Comparison of ENCODE assay signal across 8 cellular contexts in the genomic region with DNA sequence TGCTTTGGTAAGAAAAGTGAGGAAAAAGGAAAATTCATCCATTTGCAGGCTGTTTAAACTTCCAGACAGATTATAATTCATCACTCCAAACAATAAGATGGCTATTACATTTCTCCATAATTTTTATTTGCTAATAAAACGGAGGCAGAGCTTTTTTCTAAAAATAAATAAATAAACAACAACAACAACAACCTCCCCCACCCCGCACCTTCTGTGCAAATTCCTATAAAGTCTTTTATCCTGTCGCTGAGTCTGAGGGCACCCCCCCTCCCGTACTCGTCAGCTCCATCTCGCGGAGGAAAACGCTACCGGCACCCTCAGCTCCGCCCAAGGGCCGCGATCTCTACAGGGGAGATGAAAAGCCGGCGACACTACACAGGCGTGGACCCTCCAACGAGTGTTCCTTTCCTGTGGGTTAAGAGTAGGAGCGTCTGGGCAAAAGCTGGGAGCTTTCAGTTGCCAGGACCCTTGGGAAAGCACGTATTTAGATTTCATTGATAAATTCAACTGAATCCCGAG. TPM values are rescaled to one million over a fixed set of nuclear protein-coding genes. Genes with fewer than 3 reads are reported as not detected.
DNase-seq lines count a peak whose midpoint lies in the region; ATAC-seq and TF ChIP-seq lines count a peak whose summit lies in the region.

No MANE protein-coding gene starts in this region.

- POLR2A ChIA-PET in RWPE1 (lab: Yijun Ruan, JAX; ENCODE audit: low non-redundant PET), result interaction anchor here (0.5 to 1.5 kb wide), 5 partner anchors 62 to 725 kb away, joined by 3 to 7 read pairs (median 3); no protein-coding TSS in a partner anchor
- POLR2A ChIA-PET in naive thymus-derived CD4-positive, alpha-beta T cell (lab: Charles Lee), result interaction anchor here (0.6 to 5.3 kb wide), 11 partner anchors 8 to 571 kb away, joined by 3 to 49 read pairs (median 3); partner anchors contain the start of gene RNF7

- H3K36me3 Mint-ChIP-seq in activated T-helper 17 cell treated with anti-CD3 and anti-CD28 coated beads, Interleukin-2, amount 50 U/mL, for 72 hours (ENCODE audit: low read depth), result peaks cover 33% of the 10 kb centered on the region
- H3K36me3 Mint-ChIP-seq in naive thymus-derived CD4-positive, alpha-beta T cell, result no peaks in the 10 kb centered on the region
- H3K36me3 Mint-ChIP-seq in stimulated activated naive B cell treated with anti-CD40 and anti-IgM and Interleukin-4, amounts not matched to agents 10 μg/mL and 1 μg/mL and 100 μg/mL, for 72 hours, result peaks cover 7% of the 10 kb centered on the region in 2 donors

- H3K4me1 Mint-ChIP-seq in activated T-helper 17 cell treated with anti-CD3 and anti-CD28 coated beads, Interleukin-2, amount 50 U/mL, for 72 hours, result peaks cover 14% of the 10 kb centered on the region
- H3K4me1 Mint-ChIP-seq in naive thymus-derived CD4-positive, alpha-beta T cell, result peaks cover 15 to 38% (median 32%) of the 10 kb centered on the region in 7 donors
- H3K4me1 Mint-ChIP-seq in stimulated activated naive B cell treated with anti-CD40 and anti-IgM and Interleukin-4, amounts not matched to agents 10 μg/mL and 1 μg/mL and 100 μg/mL, for 72 hours, result peaks cover 10 to 18% of the 10 kb centered on the region in 2 donors

- no peaks in the 10 kb centered on the region for H3K27me3 Mint-ChIP-seq in activated T-helper 17 cell treated with anti-CD3 and anti-CD28 coated beads, Interleukin-2, amount 50 U/mL, for 72 hours
- H3K27me3 Mint-ChIP-seq in naive thymus-derived CD4-positive, alpha-beta T cell, result no peaks in the 10 kb centered on the region
- no peaks in the 10 kb centered on the region for H3K27me3 Mint-ChIP-seq in stimulated activated naive B cell treated with anti-CD40 and anti-IgM and Interleukin-4, amounts not matched to agents 10 μg/mL and 1 μg/mL and 100 μg/mL, for 72 hours

- peak overlapping the region; percentile 85 for H3K4me3 ChIP-seq in GM23248
- H3K4me3 ChIP-seq in LNCaP clone FGC (ENCODE audit: low read depth, low read length), result peak overlapping the region; percentile 82
- peak overlapping the region; percentile 77 to 94 (median 88) for H3K4me3 ChIP-seq in fibroblast of lung (replicated peaks in 1 of 4; ENCODE audit: control extremely low read depth in 1 of 4, insufficient read depth in 1 of 4, low read depth in 3 of 4, low read length in 4 of 4)
- peak overlapping the region; percentile 82 for H3K4me3 ChIP-seq in naive thymus-derived CD4-positive, alpha-beta T cell (ENCODE audit: low read length)

- peaks cover 12% of the 10 kb centered on the region; the same call in 1 of the 2 replicates for H3F3A ChIP-seq in GM23248 (ENCODE audit: insufficient read depth)

- H3K36me3 ChIP-seq in GM23248 (ENCODE audit: low read depth) (no peaks in the 10 kb centered on the region), fibroblast of lung (ENCODE audit: control insufficient read depth, insufficient read depth, low read length) (no peaks in the 10 kb centered on the region)
- H3K36me3 ChIP-seq in naive thymus-derived CD4-positive, alpha-beta T cell (ENCODE audit: control insufficient read depth in 2 of 3, insufficient read depth in 3 of 3, low read length in 3 of 3), result no peaks in the 10 kb centered on the region

- intact Hi-C loops in naive thymus-derived CD4-positive, alpha-beta T cell (cut with micrococcal nuclease), result loop anchor here (1.0 to 10.0 kb wide), 10 partner anchors 30 to 1127 kb away; partner anchors contain the start of genes RNF7 (in 2 of the 2), TFDP2 (in 2 of the 2), RASA2 (in 1 of the 2) and SLC25A36 (in 1 of the 2)

- H3K9me3 ChIP-seq in GM23248 (ENCODE audit: low read depth) (no peaks in the 10 kb centered on the region), fibroblast of lung (ENCODE audit: control insufficient read depth, insufficient read depth, low read depth, low read length) (no peaks in the 10 kb centered on the region)
- H3K9me3 ChIP-seq in naive thymus-derived CD4-positive, alpha-beta T cell (ENCODE audit: control insufficient read depth in 2 of 3, low read length in 3 of 3), result no peaks in the 10 kb centered on the region

- H4K20me1 ChIP-seq in GM23248 (ENCODE audit: insufficient read depth) (no peaks in the 10 kb centered on the region), fibroblast of lung (ENCODE audit: control insufficient read depth, extremely low read depth, insufficient read depth, low read length) (no peaks in the 10 kb centered on the region)

- H3K27ac ChIP-seq in GM23248, result peak overlapping the region; percentile 97
- peak overlapping the region; percentile 100 for H3K27ac ChIP-seq in RWPE1
- peak overlapping the region; percentile 94 for H3K27ac ChIP-seq in fibroblast of lung (ENCODE audit: insufficient read depth, low read length)
- peak overlapping the region; percentile 98 for H3K27ac ChIP-seq in naive thymus-derived CD4-positive, alpha-beta T cell (ENCODE audit: low read depth, low read length)

- 1% methylated on average over 19 of the region's 19 CpGs for WGBS in GM23248 (ENCODE audit: low coverage in 1 of 2, low lambda C conversion rate in 2 of 2, missing lambda C conversion rate in 2 of 2), 2 experiments

- H3K79me2 ChIP-seq in GM23248 (ENCODE audit: insufficient read depth), result peaks cover 32% of the 10 kb centered on the region
- H3K79me2 ChIP-seq in fibroblast of lung (ENCODE audit: control insufficient read depth, insufficient read depth, low read length), result peaks cover 33% of the 10 kb centered on the region

- H3K27ac Mint-ChIP-seq in activated T-helper 17 cell treated with anti-CD3 and anti-CD28 coated beads, Interleukin-2, amount 50 U/mL, for 72 hours, result peak overlapping the region; percentile 89
- H3K27ac Mint-ChIP-seq in naive thymus-derived CD4-positive, alpha-beta T cell, result peak overlapping the region; percentile 76 to 96 (median 89)
- peak overlapping the region; percentile 98 for H3K27ac Mint-ChIP-seq in stimulated activated naive B cell treated with anti-CD40 and anti-IgM and Interleukin-4, amounts not matched to agents 10 μg/mL and 1 μg/mL and 100 μg/mL, for 72 hours

- H3K9ac ChIP-seq in GM23248 (peak overlapping the region; percentile 93), fibroblast of lung (ENCODE audit: insufficient read depth, low read length) (peak overlapping the region; percentile 88)

- in situ Hi-C loops in GM23248 (cut with MboI), result no loop called here

- H3K4me2 ChIP-seq in GM23248 (ENCODE audit: unreplicated experiment), result peak overlapping the region; percentile 98
- H3K4me2 ChIP-seq in fibroblast of lung (ENCODE audit: extremely low read depth, insufficient read depth, low read length), result peak overlapping the region; percentile 88

- peak; percentile 75 for ATAC-seq in activated T-helper 17 cell treated with anti-CD3 and anti-CD28 coated beads, Interleukin-2, amount 50 U/mL, for 72 hours (replicated peaks)
- ATAC-seq in naive thymus-derived CD4-positive, alpha-beta T cell, result peak; percentile 76
- ATAC-seq in stimulated activated naive B cell treated with anti-CD40 and anti-IgM and Interleukin-4, amounts not matched to agents 10 μg/mL and 1 μg/mL and 100 μg/mL, for 72 hours (replicated peaks), result peak; percentile 65 to 69

- DNase-seq in DMS114 treated with DMSO at 0.1 percent for 48 hours (lab: John Stamatoyannopoulos, UW; ENCODE audit: unreplicated experiment), result peak; percentile 78
- peak; percentile 93 for DNase-seq in GM23248
- no peak for DNase-seq in LNCaP clone FGC (ENCODE audit: low read depth)
- peak; percentile 89 for DNase-seq in RWPE1 (ENCODE audit: low spot score)
- peak; percentile 71 to 76 for DNase-seq in fibroblast of lung (ENCODE audit: low read depth in 2 of 2)
- peak; percentile 58 to 81 (median 77) for DNase-seq in naive thymus-derived CD4-positive, alpha-beta T cell
- DNase-seq in stimulated activated naive B cell treated with anti-CD40 and anti-IgM and Interleukin-4, amounts not matched to agents 10 μg/mL and 1 μg/mL and 100 μg/mL, for 72 hours, result peak; percentile 76

- CTCF ChIA-PET in RWPE1 (lab: Yijun Ruan, JAX), result interaction anchor here (0.5 to 2.7 kb wide), 20 partner anchors 11 to 417 kb away, joined by 3 to 37 read pairs (median 4); partner anchors contain the start of gene RNF7
- CTCF ChIA-PET in naive thymus-derived CD4-positive, alpha-beta T cell (lab: Charles Lee), result interaction anchor here (0.6 to 3.6 kb wide), 18 partner anchors 8 to 637 kb away, joined by 3 to 39 read pairs (median 4); partner anchors contain the start of gene RNF7

- H2AFZ ChIP-seq in GM23248 (peak overlapping the region; percentile 100), fibroblast of lung (ENCODE audit: low read length) (peak overlapping the region; percentile 97)

- H3K4me1 ChIP-seq in GM23248 (ENCODE audit: insufficient read depth) (peaks cover 19% of the 10 kb centered on the region), fibroblast of lung (ENCODE audit: control insufficient read depth, extremely low read depth, insufficient read depth, low read length) (peaks cover 4% of the 10 kb centered on the region)
- H3K4me1 ChIP-seq in naive thymus-derived CD4-positive, alpha-beta T cell (ENCODE audit: control insufficient read depth in 2 of 2, insufficient read depth in 2 of 2, low read length in 2 of 2), result peaks cover 0 to 28% of the 10 kb centered on the region in 2 donors

- TF ChIP-seq CTCF in LNCaP clone FGC (IDR thresholded peaks at IDR 0.05; ENCODE audit: control insufficient read depth, extremely low read depth, insufficient read depth) (peak; percentile 85), RWPE1 (conservative IDR thresholded peaks at IDR 0.05; ENCODE audit: low read depth) (peak; percentile 94), fibroblast of lung (conservative IDR thresholded peaks at IDR 0.05 in 1 of 2, IDR thresholded peaks at IDR 0.05 in 1 of 2; ENCODE audit: low read depth in 1 of 2, low read length in 2 of 2) (peak; percentile 85 to 94)

- H3K9me3 Mint-ChIP-seq in activated T-helper 17 cell treated with anti-CD3 and anti-CD28 coated beads, Interleukin-2, amount 50 U/mL, for 72 hours, result no peaks in the 10 kb centered on the region
- no peaks in the 10 kb centered on the region for H3K9me3 Mint-ChIP-seq in naive thymus-derived CD4-positive, alpha-beta T cell
- no peaks in the 10 kb centered on the region for H3K9me3 Mint-ChIP-seq in stimulated activated naive B cell treated with anti-CD40 and anti-IgM and Interleukin-4, amounts not matched to agents 10 μg/mL and 1 μg/mL and 100 μg/mL, for 72 hours

- no peaks in the 10 kb centered on the region for H3K9me2 ChIP-seq in GM23248 (ENCODE audit: insufficient read depth)

- peak overlapping the region; percentile 87 for H3K4me3 Mint-ChIP-seq in activated T-helper 17 cell treated with anti-CD3 and anti-CD28 coated beads, Interleukin-2, amount 50 U/mL, for 72 hours
- peak overlapping the region; percentile 83 to 95 (median 91) for H3K4me3 Mint-ChIP-seq in naive thymus-derived CD4-positive, alpha-beta T cell
- H3K4me3 Mint-ChIP-seq in stimulated activated naive B cell treated with anti-CD40 and anti-IgM and Interleukin-4, amounts not matched to agents 10 μg/mL and 1 μg/mL and 100 μg/mL, for 72 hours, result peak overlapping the region; percentile 89 to 96

- H3K27me3 ChIP-seq in GM23248 (replicated peaks; ENCODE audit: insufficient read depth), result no peaks in the 10 kb centered on the region
- H3K27me3 ChIP-seq in fibroblast of lung (ENCODE audit: control insufficient read depth, insufficient read depth, low read length), result no peaks in the 10 kb centered on the region
- H3K27me3 ChIP-seq in naive thymus-derived CD4-positive, alpha-beta T cell (ENCODE audit: control insufficient read depth in 2 of 2, insufficient read depth in 2 of 2, low read length in 2 of 2), result no peaks in the 10 kb centered on the region

RNA-seq across cellular contexts. Expression of gene ATP1B3, which starts 1.0 kb away (rescaled TPM):
- total RNA-seq in GM23248 (2014; rRNA removed; shearing (Covaris generic)), result 65.4 and 73.6 TPM in 2 replicates
- polyA plus RNA-seq in GM23248 (2016; fragmentation: Nextera tagmentation; extraction: Ambion mirVana) (234 and 245 TPM in 2 replicates), fibroblast of lung (243 and 257 TPM in 2 replicates)
- 100 to 1,000 TPM in 1 of 2 donors, 10 to 100 TPM in 1; 93.6 to 194 TPM for total RNA-seq in activated T-helper 17 cell treated with anti-CD3 and anti-CD28 coated beads, Interleukin-2, amount 50 U/mL, for 72 hours
- total RNA-seq in fibroblast of lung, result 24.7 and 55.8 TPM in 2 replicates
- 142 and 165 TPM in 2 replicates for polyA plus RNA-seq in fibroblast of lung (2012)
- polyA minus RNA-seq in fibroblast of lung (ENCODE audit: low replicate concordance), result 36.0 and 44.8 TPM in 2 replicates
- 100 to 1,000 TPM in 1 of 5 experiments, 10 to 100 TPM in 4; 24.2 to 104 (median 33.9) TPM for total RNA-seq in naive thymus-derived CD4-positive, alpha-beta T cell
- 10 to 100 TPM; 72.2 to 81.5 TPM for polyA plus RNA-seq in naive thymus-derived CD4-positive, alpha-beta T cell
